ENCODE assay signal across 29 cellular contexts in genomic region chr6:92271101-92271500, GRCh38.
"Had no signal": no experiment of that assay in that cellular context is flagged by ENCODE, and none has a peak within 500 bp of the region (broad histone marks: within the 10 kb centered on the region; RNA-seq: fewer than 3 reads in every experiment).

No MANE protein-coding gene starts in this region.

- H3K27me3 ChIP-seq: pancreas, spleen, tibial nerve, vagina had no signal

- ATAC-seq: mucosa of descending colon; naive thymus-derived CD4-positive, alpha-beta T cell; natural killer cell treated with Interleukin-12 subunit alpha and Interleukin-12 subunit beta and Interleukin-15 and Interleukin-18, amount 100 ng/mL, for 72 hours; pancreas; right cardiac atrium; sciatic nerve; stimulated activated memory B cell treated with anti-CD40 and anti-IgM and Interleukin-4, amounts not matched to agents 10 μg/mL and 1 μg/mL and 100 μg/mL, for 72 hours; stimulated activated naive CD8-positive, alpha-beta T cell treated with anti-CD3 and anti-CD28 coated beads, Interleukin-15, amount 100 ng/mL, for 72 hours had no signal

- H3K4me1 ChIP-seq: left ventricle myocardium inferior, pancreas, prostate gland, spleen, tibial nerve, vagina had no signal

- H3K4me1 Mint-ChIP-seq: immature natural killer cell; mesothelial cell of epicardium; naive thymus-derived CD4-positive, alpha-beta T cell; stimulated activated memory B cell treated with anti-CD40 and anti-IgM and Interleukin-4, amounts not matched to agents 10 μg/mL and 1 μg/mL and 100 μg/mL, for 72 hours; stimulated activated naive CD8-positive, alpha-beta T cell treated with anti-CD3 and anti-CD28 coated beads, Interleukin-15, amount 100 ng/mL, for 72 hours had no signal

- FAIRE-seq: islet of Langerhans, kidney, pancreas had no signal

- H3K4me3 Mint-ChIP-seq: immature natural killer cell; mesothelial cell of epicardium; naive thymus-derived CD4-positive, alpha-beta T cell; natural killer cell treated with Interleukin-12 subunit alpha and Interleukin-12 subunit beta and Interleukin-15 and Interleukin-18, amount 100 ng/mL, for 72 hours; stimulated activated memory B cell treated with anti-CD40 and anti-IgM and Interleukin-4, amounts not matched to agents 10 μg/mL and 1 μg/mL and 100 μg/mL, for 72 hours; stimulated activated naive CD8-positive, alpha-beta T cell treated with anti-CD3 and anti-CD28 coated beads, Interleukin-15, amount 100 ng/mL, for 72 hours; type B pancreatic cell had no signal

- H3K36me3 Mint-ChIP-seq: mesothelial cell of epicardium; naive thymus-derived CD4-positive, alpha-beta T cell; natural killer cell treated with Interleukin-12 subunit alpha and Interleukin-12 subunit beta and Interleukin-15 and Interleukin-18, amount 100 ng/mL, for 72 hours; stimulated activated memory B cell treated with anti-CD40 and anti-IgM and Interleukin-4, amounts not matched to agents 10 μg/mL and 1 μg/mL and 100 μg/mL, for 72 hours; type B pancreatic cell had no signal

- DNase-seq: hypothalamus; immature natural killer cell; kidney; left ventricle myocardium inferior; mesendoderm; mucosa of descending colon; naive thymus-derived CD4-positive, alpha-beta T cell; nucleus accumbens; pancreas; posterior cingulate gyrus; retina; right cardiac atrium; spleen; stimulated activated CD4-positive, alpha-beta T cell treated with anti-CD3 and anti-CD28 coated beads, Interleukin-4, amount 100 ng/mL, for 4 hours; stimulated activated CD8-positive, alpha-beta memory T cell treated with anti-CD3 and anti-CD28 coated beads, Interleukin-4, amount 100 ng/mL, for 48 hours; stimulated activated naive CD4-positive, alpha-beta T cell treated with Interleukin-2 at 50 U/mL for 16 hours; stimulated activated naive CD8-positive, alpha-beta T cell treated with anti-CD3 and anti-CD28 coated beads, Interleukin-15, amount 100 ng/mL, for 72 hours; substantia nigra had no signal

- H3K9me3 ChIP-seq: left ventricle myocardium inferior, mucosa of descending colon, pancreas, prostate gland, tibial nerve, vagina had no signal

- H3K27ac Mint-ChIP-seq: immature natural killer cell; mesothelial cell of epicardium; naive thymus-derived CD4-positive, alpha-beta T cell; natural killer cell treated with Interleukin-12 subunit alpha and Interleukin-12 subunit beta and Interleukin-15 and Interleukin-18, amount 100 ng/mL, for 72 hours; stimulated activated memory B cell treated with anti-CD40 and anti-IgM and Interleukin-4, amounts not matched to agents 10 μg/mL and 1 μg/mL and 100 μg/mL, for 72 hours; stimulated activated naive CD8-positive, alpha-beta T cell treated with anti-CD3 and anti-CD28 coated beads, Interleukin-15, amount 100 ng/mL, for 72 hours; type B pancreatic cell had no signal

- H3K36me3 ChIP-seq: left ventricle myocardium inferior, pancreas, prostate gland, spleen, tibial nerve, vagina had no signal

- H3K4me3 ChIP-seq: left ventricle myocardium inferior, lung, mucosa of descending colon, pancreas, prostate gland, skin epidermis, spleen, tibial nerve, vagina had no signal

- H3K27me3 Mint-ChIP-seq: naive thymus-derived CD4-positive, alpha-beta T cell; natural killer cell treated with Interleukin-12 subunit alpha and Interleukin-12 subunit beta and Interleukin-15 and Interleukin-18, amount 100 ng/mL, for 72 hours; stimulated activated memory B cell treated with anti-CD40 and anti-IgM and Interleukin-4, amounts not matched to agents 10 μg/mL and 1 μg/mL and 100 μg/mL, for 72 hours; stimulated activated naive CD8-positive, alpha-beta T cell treated with anti-CD3 and anti-CD28 coated beads, Interleukin-15, amount 100 ng/mL, for 72 hours; type B pancreatic cell had no signal

- H3K9me3 Mint-ChIP-seq: mesothelial cell of epicardium, type B pancreatic cell had no signal

- H3K27ac ChIP-seq: left ventricle myocardium inferior, pancreas, prostate gland, skin epidermis, spleen, tibial nerve, vagina had no signal
